ENCODE assay signal across 20 cellular contexts in the genomic region with DNA sequence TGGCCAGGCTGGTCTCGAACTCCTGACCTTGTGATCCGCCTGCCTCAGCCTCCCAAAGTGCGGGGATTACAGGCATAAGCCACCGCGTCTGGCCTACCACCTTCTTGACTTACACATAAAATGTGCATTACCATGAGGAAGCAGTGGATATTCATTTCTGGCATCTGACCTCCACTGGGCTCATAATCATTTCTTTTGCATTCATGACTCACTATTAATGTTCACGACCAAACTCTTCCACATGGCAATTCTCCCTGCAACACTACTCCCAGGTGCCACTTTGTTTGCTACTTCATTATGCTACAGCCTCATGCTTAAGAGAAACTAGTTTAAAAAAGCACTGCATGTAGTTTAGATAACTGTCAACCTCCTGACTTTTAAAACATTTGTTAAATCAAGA. TPM values are rescaled to one million over a fixed set of nuclear protein-coding genes. Genes with fewer than 3 reads are reported as not detected.
"Had no signal": no experiment of that assay in that cellular context is flagged by ENCODE, and none has a peak within 500 bp of the region (broad histone marks: within the 10 kb centered on the region; RNA-seq: fewer than 3 reads in every experiment).

No MANE protein-coding gene starts in this region.

- H2AFZ ChIP-seq: neural progenitor cell had no signal

- H3K9ac ChIP-seq: neural progenitor cell had no signal

- H3K27me3 ChIP-seq: colonic mucosa, gastrocnemius medialis, neural progenitor cell, ovary, suprapubic skin, tibial artery, upper lobe of left lung had no signal

- H3K27ac ChIP-seq: colonic mucosa, gastrocnemius medialis, left ventricle myocardium inferior, lower lobe of right lung, neural progenitor cell, ovary, suprapubic skin, tibial artery, upper lobe of left lung had no signal

- H3K36me3 ChIP-seq: colonic mucosa, neural progenitor cell, ovary had no signal

- H3K9me3 ChIP-seq: colonic mucosa, gastrocnemius medialis, left ventricle myocardium inferior, lower lobe of right lung, ovary, suprapubic skin, tibial artery, upper lobe of left lung had no signal

- H3K4me2 ChIP-seq: neural progenitor cell had no signal

- H3K4me1 ChIP-seq: colonic mucosa, gastrocnemius medialis, lower lobe of right lung, neural progenitor cell had no signal

- H3K4me3 ChIP-seq: colonic mucosa, gastrocnemius medialis, left ventricle myocardium inferior, lower lobe of right lung, neural progenitor cell, ovary, suprapubic skin, tibial artery, upper lobe of left lung had no signal

- ATAC-seq: gastrocnemius medialis; left cardiac atrium; lower lobe of right lung; natural killer cell treated with Interleukin-12 subunit alpha and Interleukin-12 subunit beta and Interleukin-15 and Interleukin-18, amount 100 ng/mL, for 72 hours; right cardiac atrium; stimulated activated naive CD8-positive, alpha-beta T cell treated with anti-CD3 and anti-CD28 coated beads, Interleukin-15, Interleukin-2, amounts not matched to agents 100 U/mL and 50 U/mL, for 24 hours had no signal

- DNase-seq: colonic mucosa; dermis blood vessel endothelial cell; gastrocnemius medialis; islet precursor cell; left cardiac atrium; left ventricle myocardium inferior; lower lobe of right lung; nucleus accumbens; ovary; right cardiac atrium; small intestine; stimulated activated CD4-positive, alpha-beta T cell treated with anti-CD3 and anti-CD28 coated beads, Interleukin-2, amount 100 ng/mL, for 48 hours; stimulated activated naive CD8-positive, alpha-beta T cell treated with anti-CD3 and anti-CD28 coated beads, Interleukin-15, Interleukin-2, amounts not matched to agents 100 U/mL and 50 U/mL, for 24 hours; tibial artery; upper lobe of left lung had no signal

RNA-seq across cellular contexts. Expression of a gene that starts 22.7 kb away (rescaled TPM):
- total RNA-seq: endothelial cell of umbilical vein, myocyte had no signal
